In genomic region chr6:39240155-39240757, GRCh38 we compare ENCODE assay signal across 20 cellular contexts. TPM values are rescaled to one million over a fixed set of nuclear protein-coding genes. Genes with fewer than 3 reads are reported as not detected.
A peak's percentile ranks its signal among the peaks of the same experiment; 100 is the strongest.
DNase-seq lines count a peak whose midpoint lies in the region; ATAC-seq, FAIRE-seq and TF ChIP-seq lines count a peak whose summit lies in the region.
"Had no signal": no experiment of that assay in that cellular context is flagged by ENCODE, and none has a peak within 500 bp of the region (broad histone marks: within the 10 kb centered on the region; RNA-seq: fewer than 3 reads in every experiment).

No MANE protein-coding gene starts in this region.

- H3K4me3 Mint-ChIP-seq in MCF 10A (ENCODE audit: unreplicated experiment) (no peak overlapping the region), T-helper 17 cell (no peak overlapping the region)

- TF ChIP-seq CTCF in mammary epithelial cell (conservative IDR thresholded peaks at IDR 0.05 in 1 of 2, IDR thresholded peaks at IDR 0.05 in 1 of 2; ENCODE audit: extremely low read depth in 1 of 2, insufficient read depth in 1 of 2, low read depth in 1 of 2, low read length in 2 of 2), result no peak
- no peak for TF ChIP-seq CTCF in MCF 10A (IDR thresholded peaks at IDR 0.05; ENCODE audit: unreplicated experiment)
- no peak for TF ChIP-seq CTCF in keratinocyte (optimal IDR thresholded peaks at IDR 0.05 in 1 of 3, IDR thresholded peaks at IDR 0.05 in 1 of 3, conservative IDR thresholded peaks at IDR 0.05 in 1 of 3; ENCODE audit: extremely low read depth in 1 of 3, insufficient read depth in 2 of 3, low read length in 3 of 3)

- CTCF ChIA-PET in mammary epithelial cell (lab: Charles Lee; ENCODE audit: low non-redundant PET) (no interaction called here), MCF 10A (lab: Yijun Ruan, JAX) (interaction anchor here (1.1 kb wide), 2 partner anchors 10 to 40 kb away, joined by 3 to 4 read pairs; no protein-coding TSS in a partner anchor)

- H3K27me3 Mint-ChIP-seq in MCF 10A (ENCODE audit: insufficient read depth, unreplicated experiment) (no peaks in the 10 kb centered on the region), T-helper 17 cell (peaks cover 5% of the 10 kb centered on the region)

- POLR2A ChIA-PET in MCF 10A (lab: Yijun Ruan, JAX), result interaction anchor here (0.7 kb wide), 1 partner anchor 25 kb away, joined by 3 read pairs; no protein-coding TSS in a partner anchor

- ATAC-seq in HG02840 (IDR thresholded peaks at IDR 0.05; ENCODE audit: low FRiP score, unreplicated experiment) (no peak), T-helper 17 cell (no peak)
- ATAC-seq: HCT116, PC-3 had no signal

- H3K9ac ChIP-seq in mammary epithelial cell (ENCODE audit: insufficient read depth, low read length) (no peak overlapping the region), keratinocyte (ENCODE audit: control insufficient read depth, extremely low read depth, insufficient read depth, low read length) (no peak overlapping the region), Karpas-422 (ENCODE audit: low read length) (no peak overlapping the region)
- H3K9ac ChIP-seq: BLaER1 treated with 17β-estradiol and CSF1 and Interleukin-3, amounts not matched to agents 10 nM and 100 nM; SK-N-SH had no signal

- H3K36me3 Mint-ChIP-seq in MCF 10A (ENCODE audit: insufficient read depth, unreplicated experiment), result no peaks in the 10 kb centered on the region
- no peaks in the 10 kb centered on the region for H3K36me3 Mint-ChIP-seq in T-helper 17 cell (ENCODE audit: low read depth)

- H3K4me2 ChIP-seq in mammary epithelial cell (ENCODE audit: insufficient read depth, low read depth, low read length) (no peak overlapping the region), keratinocyte (ENCODE audit: control insufficient read depth, extremely low read depth, insufficient read depth, low read depth, low read length) (no peak overlapping the region), Karpas-422 (ENCODE audit: low read depth, low read length, poor library complexity, severe bottlenecking) (no peak overlapping the region)
- H3K4me2 ChIP-seq: BLaER1 treated with 17β-estradiol and CSF1 and Interleukin-3, amounts not matched to agents 10 nM and 100 nM; SK-N-SH had no signal

- BruUV-seq in mammary epithelial cell (replicated peaks; lab: Mats Ljungman, UMichigan) (no TSS peak), MCF 10A (replicated peaks; lab: Mats Ljungman, UMichigan) (no TSS peak)

- no peaks in the 10 kb centered on the region for H3K36me3 ChIP-seq in mammary epithelial cell (ENCODE audit: insufficient read depth, low read length)
- H3K36me3 ChIP-seq in keratinocyte (ENCODE audit: control insufficient read depth in 2 of 2, extremely low read depth in 1 of 2, insufficient read depth in 2 of 2, low read length in 2 of 2), result no peaks in the 10 kb centered on the region
- H3K36me3 ChIP-seq in small intestine (ENCODE audit: control insufficient read depth in 2 of 2, insufficient read depth in 2 of 2, low read length in 2 of 2), result no peaks in the 10 kb centered on the region
- H3K36me3 ChIP-seq in Karpas-422 (ENCODE audit: insufficient read depth, low read length), result no peaks in the 10 kb centered on the region
- H3K36me3 ChIP-seq: BLaER1 treated with 17β-estradiol and CSF1 and Interleukin-3, amounts not matched to agents 10 nM and 100 nM had no signal

- no peaks in the 10 kb centered on the region for H3K9me1 ChIP-seq in keratinocyte (ENCODE audit: control insufficient read depth, extremely low read depth, insufficient read depth, low read length)

- H3K4me3 ChIP-seq in mammary epithelial cell (replicated peaks in 1 of 3; ENCODE audit: insufficient read depth in 1 of 3, low read depth in 2 of 3, low read length in 3 of 3) (no peak overlapping the region), keratinocyte (ENCODE audit: control insufficient read depth in 2 of 3, extremely low read depth in 1 of 3, insufficient read depth in 2 of 3, low read depth in 1 of 3, low read length in 3 of 3) (no peak overlapping the region), small intestine (ENCODE audit: low read depth in 1 of 2, low read length in 2 of 2) (no peak overlapping the region), Karpas-422 (ENCODE audit: low read length) (no peak overlapping the region)
- H3K4me3 ChIP-seq: BLaER1 treated with 17β-estradiol and CSF1 and Interleukin-3, amounts not matched to agents 10 nM and 100 nM had no signal

- no peak overlapping the region for H3K27ac Mint-ChIP-seq in MCF 10A (ENCODE audit: low read depth, unreplicated experiment)
- no peak overlapping the region for H3K27ac Mint-ChIP-seq in T-helper 17 cell

- no peak overlapping the region for H3K27ac ChIP-seq in mammary epithelial cell (ENCODE audit: insufficient read depth, low read depth, low read length)
- H3K27ac ChIP-seq in keratinocyte (ENCODE audit: control insufficient read depth, insufficient read depth, low read length), result no peak overlapping the region
- H3K27ac ChIP-seq in small intestine (ENCODE audit: low read depth in 1 of 2, low read length in 1 of 2), result peak overlapping the region in 1 of 2 donors; percentile 6
- H3K27ac ChIP-seq in Karpas-422 (ENCODE audit: low read length), result no peak overlapping the region
- H3K27ac ChIP-seq: BLaER1 treated with 17β-estradiol and CSF1 and Interleukin-3, amounts not matched to agents 10 nM and 100 nM had no signal

- H3K9me3 ChIP-seq in mammary epithelial cell (replicated peaks; ENCODE audit: insufficient read depth, low read length), result no peaks in the 10 kb centered on the region
- no peaks in the 10 kb centered on the region for H3K9me3 ChIP-seq in keratinocyte (ENCODE audit: control insufficient read depth, low read depth, low read length)
- no peaks in the 10 kb centered on the region for H3K9me3 ChIP-seq in small intestine (ENCODE audit: control insufficient read depth, low read depth)
- H3K9me3 ChIP-seq in T-helper 17 cell (ENCODE audit: control insufficient read depth, low read length, poor library complexity, severe bottlenecking), result no peaks in the 10 kb centered on the region
- no peaks in the 10 kb centered on the region for H3K9me3 ChIP-seq in Karpas-422 (ENCODE audit: low read length)
- H3K9me3 ChIP-seq: BLaER1 treated with 17β-estradiol and CSF1 and Interleukin-3, amounts not matched to agents 10 nM and 100 nM; SK-N-SH had no signal

- H3K9me3 Mint-ChIP-seq in MCF 10A (ENCODE audit: unreplicated experiment), result no peaks in the 10 kb centered on the region

- no peaks in the 10 kb centered on the region for H3K4me1 Mint-ChIP-seq in MCF 10A (ENCODE audit: insufficient read depth, unreplicated experiment)
- H3K4me1 Mint-ChIP-seq in T-helper 17 cell, result no peaks in the 10 kb centered on the region

- peak; percentile 20 for DNase-seq in mammary epithelial cell
- no peak for DNase-seq in MCF 10A (ENCODE audit: unreplicated experiment)
- no peak for DNase-seq in keratinocyte (ENCODE audit: low read depth, low spot score)
- peak; percentile 36 for DNase-seq in small intestine
- DNase-seq in T-helper 17 cell, result no peak
- DNase-seq in MV-4-11 (lab: John Stamatoyannopoulos, UW), result no peak
- DNase-seq in Karpas-422, result no peak
- DNase-seq: 8988T, DMS 273 treated with DMSO at 0.1 percent for 48 hours, GDM1, NCI-H1048, NCI-H1436 treated with DMSO at 0.1 percent for 48 hours, NCI-H2081, NCI-H510A treated with DMSO at 0.1 percent for 48 hours, PC-3, SK-N-SH had no signal

- dilution Hi-C loops in mammary epithelial cell (cut with HindIII; ENCODE audit: low sequenced_read_pairs), result no loop called here
- dilution Hi-C loops in keratinocyte (cut with MboI; ENCODE audit: extremely low pct_ligation_motif_present, low sequenced_read_pairs), result no loop called here

- intact Hi-C loops in mammary epithelial cell (cut with micrococcal nuclease) (no loop called here), MCF 10A (cut with micrococcal nuclease) (no loop called here)

- H3K79me2 ChIP-seq in mammary epithelial cell (ENCODE audit: insufficient read depth, low read length) (no peaks in the 10 kb centered on the region), keratinocyte (ENCODE audit: control insufficient read depth, insufficient read depth, low read length) (no peaks in the 10 kb centered on the region), Karpas-422 (ENCODE audit: low read length) (no peaks in the 10 kb centered on the region)

- no peaks in the 10 kb centered on the region for H4K20me1 ChIP-seq in mammary epithelial cell (ENCODE audit: insufficient read depth, low read length)
- no peaks in the 10 kb centered on the region for H4K20me1 ChIP-seq in keratinocyte (ENCODE audit: control insufficient read depth, extremely low read depth, insufficient read depth, low read length)
- no peaks in the 10 kb centered on the region for H4K20me1 ChIP-seq in Karpas-422 (ENCODE audit: insufficient read depth, low read depth, low read length)
- H4K20me1 ChIP-seq: BLaER1 treated with 17β-estradiol and CSF1 and Interleukin-3, amounts not matched to agents 10 nM and 100 nM had no signal

- in situ Hi-C loops in mammary epithelial cell (cut with MboI; ENCODE audit: low sequenced_read_pairs in 2 of 2), result no loop called here

- H3K9me2 ChIP-seq in Karpas-422 (replicated peaks; ENCODE audit: insufficient read depth, low read length), result no peaks in the 10 kb centered on the region
- H3K9me2 ChIP-seq: SK-N-SH had no signal

- WGBS in mammary epithelial cell (ENCODE audit: low coverage, missing lambda C conversion rate), result 36% methylated on average over 3 of the region's 3 CpGs
- 34 to 67% (median 59%) methylated on average over 3 of the region's 3 CpGs for WGBS in small intestine, 3 donors

- H3K4me1 ChIP-seq in mammary epithelial cell (ENCODE audit: insufficient read depth, low read length), result peaks cover 5% of the 10 kb centered on the region
- peaks cover 5% of the 10 kb centered on the region for H3K4me1 ChIP-seq in keratinocyte (ENCODE audit: control insufficient read depth, extremely low read depth, insufficient read depth, low read length)
- H3K4me1 ChIP-seq in small intestine (ENCODE audit: control insufficient read depth in 2 of 2, insufficient read depth in 1 of 2, low read depth in 1 of 2, low read length in 1 of 2), result peaks cover 0 to 3% of the 10 kb centered on the region in 2 donors
- H3K4me1 ChIP-seq in Karpas-422 (ENCODE audit: low read length), result no peaks in the 10 kb centered on the region
- H3K4me1 ChIP-seq: BLaER1 treated with 17β-estradiol and CSF1 and Interleukin-3, amounts not matched to agents 10 nM and 100 nM had no signal

- FAIRE-seq in keratinocyte (lab: Jason Lieb, UNC) (peak; percentile 5), small intestine (lab: Jason Lieb, UNC) (no peak)
- FAIRE-seq: GM12891 had no signal

- H3K27me3 ChIP-seq in mammary epithelial cell (ENCODE audit: insufficient read depth, low read length) (no peaks in the 10 kb centered on the region), keratinocyte (ENCODE audit: control insufficient read depth, extremely low read depth, insufficient read depth, low read length) (no peaks in the 10 kb centered on the region), small intestine (ENCODE audit: control insufficient read depth in 2 of 2, insufficient read depth in 2 of 2, low read length in 2 of 2) (no peaks in the 10 kb centered on the region), Karpas-422 (ENCODE audit: low read length) (no peaks in the 10 kb centered on the region)
- H3K27me3 ChIP-seq: BLaER1 treated with 17β-estradiol and CSF1 and Interleukin-3, amounts not matched to agents 10 nM and 100 nM had no signal

- peak overlapping the region; percentile 1 for H2AFZ ChIP-seq in mammary epithelial cell (ENCODE audit: low read depth, low read length)
- no peak overlapping the region for H2AFZ ChIP-seq in keratinocyte (ENCODE audit: control insufficient read depth, low read length)
- no peak overlapping the region for H2AFZ ChIP-seq in Karpas-422 (ENCODE audit: low read length)

RNA-seq across cellular contexts. Expression of gene KCNK5, which starts 11.0 kb away (rescaled TPM):
- total RNA-seq in mammary epithelial cell (1 to 10 TPM in 1 of 2 donors, not detected in 1; 1.3 TPM), MCF 10A (2022) (1.3 and 2.6 TPM in 2 replicates), T-helper 17 cell (under 1 TPM; 0.78 to 0.87 TPM)
- polyA plus RNA-seq in mammary epithelial cell (0.40 TPM), keratinocyte (0.02 to 0.03 TPM in 2 of 3 replicates, not detected in the other), small intestine (10 to 100 TPM; 39.6 to 44.1 (median 43.0) TPM)
- polyA minus RNA-seq in mammary epithelial cell (not detected), keratinocyte (0.03 TPM in 1 of 3 replicates, not detected in the others)
- not detected for polyA plus RNA-seq in keratinocyte (2011; ENCODE audit: low read depth)
- not detected in 2 replicates for polyA plus RNA-seq in keratinocyte (2011; cell fraction: cytosol; rRNA removed)
- 0.09 TPM in 1 of 2 replicates, not detected in the other for polyA plus RNA-seq in keratinocyte (2011; cell fraction: nucleus; rRNA removed)
- polyA plus RNA-seq in keratinocyte (2012; ENCODE audit: low replicate concordance), result 0.04 TPM in 1 of 2 replicates, not detected in the other
- not detected for polyA minus RNA-seq in keratinocyte (2011; cell fraction: cytosol; rRNA and poly(A)+ RNA removed)
- 0.16 TPM in 1 of 2 replicates, not detected in the other for polyA minus RNA-seq in keratinocyte (2011; cell fraction: nucleus; rRNA and poly(A)+ RNA removed)
- total RNA-seq in Karpas-422 (2014; rRNA removed; shearing (Covaris generic); ENCODE audit: low replicate concordance), result not detected in 2 replicates
- polyA plus RNA-seq: SK-N-SH had no signal

Comparison
In these comparisons a context has a peak if more than half of its experiments do, and no peak if none do; other contexts are left out.
1. DNase-seq: peak in mammary epithelial cell (single experiment) and small intestine (single experiment); none in MCF 10A (single experiment), keratinocyte (single experiment), T-helper 17 cell (0 of 3), MV-4-11 (single experiment) and Karpas-422 (single experiment).